29 cellular contexts compared by ENCODE assay signal in genomic region chrX:69234624-69235023, GRCh38.
"Had no signal": no experiment of that assay in that cellular context is flagged by ENCODE, and none has a peak within 500 bp of the region (broad histone marks: within the 10 kb centered on the region; RNA-seq: fewer than 3 reads in every experiment).

No MANE protein-coding gene starts in this region.

- H3K27me3 ChIP-seq: esophagus muscularis mucosa, foreskin keratinocyte, gastroesophageal sphincter, hepatocyte, left lung, right atrium auricular region, suprapubic skin, transverse colon, upper lobe of right lung, uterus had no signal

- H3K4me1 ChIP-seq: foreskin keratinocyte, left lung, neural progenitor cell, right atrium auricular region, transverse colon, upper lobe of right lung, uterus had no signal

- H3K79me2 ChIP-seq: hepatocyte, parathyroid adenoma had no signal

- H3K9me3 ChIP-seq: esophagus muscularis mucosa, gastroesophageal sphincter, heart left ventricle, left lung, right atrium auricular region, suprapubic skin, transverse colon, upper lobe of right lung, uterus had no signal

- H3K4me2 ChIP-seq: hepatocyte, neural progenitor cell, smooth muscle cell had no signal

- H3K27ac Mint-ChIP-seq: dendritic cell treated with granulocyte-macrophage colony-stimulating factor and Interleukin-4, amounts not matched to agents 40 ng/mL and 50 ng/mL, for 4 days; naive thymus-derived CD4-positive, alpha-beta T cell; nephron; neural progenitor cell; progenitor cell of endocrine pancreas; stimulated activated naive CD8-positive, alpha-beta T cell treated with anti-CD3 and anti-CD28 coated beads, Interleukin-15, amount 100 ng/mL, for 72 hours had no signal

- H3K4me3 ChIP-seq: esophagus muscularis mucosa, gastroesophageal sphincter, heart left ventricle, hepatocyte, left lung, neural progenitor cell, right atrium auricular region, smooth muscle cell, suprapubic skin, transverse colon, upper lobe of right lung, uterus had no signal

- H3K36me3 ChIP-seq: esophagus muscularis mucosa, gastroesophageal sphincter, heart left ventricle, left lung, neural progenitor cell, right atrium auricular region, suprapubic skin, transverse colon, upper lobe of right lung, uterus had no signal

- H3K9ac ChIP-seq: neural progenitor cell, parathyroid adenoma had no signal

- H3K27me3 Mint-ChIP-seq: naive thymus-derived CD4-positive, alpha-beta T cell; stimulated activated naive CD8-positive, alpha-beta T cell treated with anti-CD3 and anti-CD28 coated beads, Interleukin-15, amount 100 ng/mL, for 72 hours had no signal

- H3K9me3 Mint-ChIP-seq: dendritic cell treated with granulocyte-macrophage colony-stimulating factor and Interleukin-4, amounts not matched to agents 40 ng/mL and 50 ng/mL, for 4 days; naive thymus-derived CD4-positive, alpha-beta T cell; stimulated activated naive CD8-positive, alpha-beta T cell treated with anti-CD3 and anti-CD28 coated beads, Interleukin-15, amount 100 ng/mL, for 72 hours had no signal

- H3K4me1 Mint-ChIP-seq: naive thymus-derived CD4-positive, alpha-beta T cell; nephron; stimulated activated naive CD8-positive, alpha-beta T cell treated with anti-CD3 and anti-CD28 coated beads, Interleukin-15, amount 100 ng/mL, for 72 hours had no signal

- ATAC-seq: foreskin keratinocyte; gastroesophageal sphincter; heart left ventricle; left cardiac atrium; left lung; naive thymus-derived CD4-positive, alpha-beta T cell; sciatic nerve; stimulated activated naive CD8-positive, alpha-beta T cell treated with anti-CD3 and anti-CD28 coated beads, Interleukin-15, amount 100 ng/mL, for 72 hours; upper lobe of right lung had no signal

- H3K27ac ChIP-seq: esophagus muscularis mucosa, foreskin keratinocyte, gastroesophageal sphincter, heart left ventricle, hepatocyte, left lung, neural progenitor cell, parathyroid adenoma, right atrium auricular region, suprapubic skin, transverse colon, upper lobe of right lung, uterus had no signal

- H2AFZ ChIP-seq: hepatocyte, neural progenitor cell, parathyroid adenoma had no signal

- H3K36me3 Mint-ChIP-seq: naive thymus-derived CD4-positive, alpha-beta T cell; neural progenitor cell had no signal

- DNase-seq: effector memory CD4-positive, alpha-beta T cell; foreskin keratinocyte; heart left ventricle; left cardiac atrium; left lung; mesenchymal stem cell; midbrain; naive thymus-derived CD4-positive, alpha-beta T cell; stimulated activated CD4-positive, alpha-beta T cell treated with anti-CD3 and anti-CD28 coated beads, Interleukin-12 subunit alpha, Interleukin-12 subunit beta, amount 100 ng/mL, for 4 hours; stimulated activated CD4-positive, alpha-beta T cell treated with anti-CD3 and anti-CD28 coated beads, Interleukin-1b, Interleukin-23, amount 100 ng/mL, for 48 hours; stimulated activated CD4-positive, alpha-beta T cell treated with anti-CD3 and anti-CD28 coated beads, Interleukin-4, amount 100 ng/mL, for 1 hour; stimulated activated CD8-positive, alpha-beta memory T cell treated with anti-CD3 and anti-CD28 coated beads, Interleukin-4, amount 100 ng/mL, for 48 hours; stimulated activated naive CD4-positive, alpha-beta T cell; stimulated activated naive CD8-positive, alpha-beta T cell treated with anti-CD3 and anti-CD28 coated beads, Interleukin-15, amount 100 ng/mL, for 72 hours; transverse colon; upper lobe of right lung had no signal

- H3K4me3 Mint-ChIP-seq: dendritic cell treated with granulocyte-macrophage colony-stimulating factor and Interleukin-4, amounts not matched to agents 40 ng/mL and 50 ng/mL, for 4 days; naive thymus-derived CD4-positive, alpha-beta T cell; nephron; neural progenitor cell; stimulated activated naive CD8-positive, alpha-beta T cell treated with anti-CD3 and anti-CD28 coated beads, Interleukin-15, amount 100 ng/mL, for 72 hours had no signal
